In the genomic region with DNA sequence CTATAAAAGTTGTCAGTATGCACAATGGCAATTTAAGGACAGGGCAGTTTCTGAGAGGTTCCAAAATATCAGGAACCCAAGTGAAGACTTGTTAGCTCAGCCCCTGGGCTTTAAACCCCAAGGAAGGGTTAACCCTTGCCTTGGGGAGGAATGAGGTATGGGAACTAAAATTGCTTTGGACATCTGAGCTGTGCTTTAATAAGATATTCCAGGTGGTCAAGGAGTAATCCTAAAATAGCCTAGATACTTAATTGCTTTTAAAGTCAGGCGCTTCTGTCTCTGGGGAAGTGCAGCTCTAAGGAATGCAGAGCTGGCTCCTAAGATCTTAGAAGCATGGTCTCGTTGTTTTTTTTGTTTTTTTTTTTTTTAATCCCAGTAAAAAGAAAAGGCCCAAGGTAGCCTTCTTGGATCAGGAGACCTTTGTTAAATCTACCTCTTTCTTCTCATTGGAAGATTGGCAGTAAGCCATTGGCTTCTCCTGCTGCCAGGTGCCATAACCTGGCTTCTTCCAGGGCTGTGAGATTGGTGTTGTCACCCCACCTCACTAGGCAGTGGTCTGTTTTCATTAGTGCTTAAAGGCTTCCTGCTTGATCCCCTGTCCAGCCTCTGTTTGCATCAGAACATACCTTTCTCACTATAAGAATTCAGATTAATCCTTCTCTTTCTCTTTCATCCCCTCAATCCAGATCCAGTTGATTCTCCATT, we compare ENCODE assay signal across 16 cellular contexts.
"Had no signal": no experiment of that assay in that cellular context is flagged by ENCODE, and none has a peak within 500 bp of the region (broad histone marks: within the 10 kb centered on the region; RNA-seq: fewer than 3 reads in every experiment).

No MANE protein-coding gene starts in this region.

- H3K4me3 Mint-ChIP-seq: activated naive CD8-positive, alpha-beta T cell treated with anti-CD3 and anti-CD28 coated beads, Interleukin-2, amount 10 ng/mL, durations not matched to agents 7 days and 5 days; memory B cell; neural crest cell had no signal

- DNase-seq: activated CD4-positive, alpha-beta T cell treated with anti-CD3 and anti-CD28 coated beads for 48 hours; activated effector memory CD4-positive, alpha-beta T cell treated with anti-CD3 and anti-CD28 coated beads, Interleukin-2, amount 50 U/mL, for 16 hours; activated naive CD8-positive, alpha-beta T cell treated with anti-CD3 and anti-CD28 coated beads, Interleukin-2, amount 10 ng/mL, durations not matched to agents 7 days and 5 days; activated T-cell treated with anti-CD3 and anti-CD28 coated beads, Interleukin-2, amount 50 U/mL, for 1 hour; anterior cingulate cortex; heart right ventricle; islet precursor cell; left ventricle myocardium inferior; ovary; small intestine; T-helper 1 cell; tibial artery had no signal

- H3K4me1 ChIP-seq: breast epithelium, vagina had no signal

- H3K9me3 Mint-ChIP-seq: activated naive CD8-positive, alpha-beta T cell treated with anti-CD3 and anti-CD28 coated beads, Interleukin-2, amount 10 ng/mL, durations not matched to agents 7 days and 5 days; memory B cell; neural crest cell had no signal

- H3K9me3 ChIP-seq: breast epithelium, heart right ventricle, left ventricle myocardium inferior, ovary, tibial artery, vagina had no signal

- H3K27me3 Mint-ChIP-seq: activated naive CD8-positive, alpha-beta T cell treated with anti-CD3 and anti-CD28 coated beads, Interleukin-2, amount 10 ng/mL, durations not matched to agents 7 days and 5 days; memory B cell had no signal

- H3K36me3 ChIP-seq: breast epithelium, left ventricle myocardium inferior, ovary, tibial artery, vagina had no signal

- H3K4me3 ChIP-seq: breast epithelium, heart right ventricle, left ventricle myocardium inferior, ovary, tibial artery, vagina had no signal

- H3K27me3 ChIP-seq: breast epithelium, heart right ventricle, ovary, tibial artery, vagina had no signal

- ATAC-seq: heart right ventricle had no signal

- H3K27ac ChIP-seq: breast epithelium, heart right ventricle, left ventricle myocardium inferior, ovary, tibial artery, vagina had no signal

- H3K27ac Mint-ChIP-seq: activated naive CD8-positive, alpha-beta T cell treated with anti-CD3 and anti-CD28 coated beads, Interleukin-2, amount 10 ng/mL, durations not matched to agents 7 days and 5 days; memory B cell had no signal
